8 cellular contexts compared by ENCODE assay signal in genomic region chr19:9818175-9818733, GRCh38. TPM values are rescaled to one million over a fixed set of nuclear protein-coding genes. Genes with fewer than 3 reads are reported as not detected.
DNase-seq lines count a peak whose midpoint lies in the region; ATAC-seq and TF ChIP-seq lines count a peak whose summit lies in the region.

No MANE protein-coding gene starts in this region.

- peak in 1 of 3 donors; percentile 12 for DNase-seq in CD4-positive, CD25-positive, alpha-beta regulatory T cell
- no peak for DNase-seq in MM.1S
- peak in 1 of 10 donors; percentile 9 for DNase-seq in dorsolateral prefrontal cortex
- DNase-seq in DMS 273 treated with DMSO at 0.1 percent for 48 hours (lab: John Stamatoyannopoulos, UW): no peak
- no peak for DNase-seq in left colon

- peak overlapping the region; percentile 85 for H3K4me2 ChIP-seq in MM.1S (ENCODE audit: low read depth, low read length)

- peaks cover 16% of the 10 kb centered on the region for H3K4me1 ChIP-seq in CD4-positive, CD25-positive, alpha-beta regulatory T cell (ENCODE audit: control insufficient read depth, insufficient read depth, low read length, poor library complexity, severe bottlenecking)
- peaks cover 20% of the 10 kb centered on the region for H3K4me1 ChIP-seq in MM.1S (ENCODE audit: low read length)

- H3K27ac ChIP-seq in CD4-positive, CD25-positive, alpha-beta regulatory T cell (ENCODE audit: insufficient read depth, low read length, poor library complexity, severe bottlenecking): peak overlapping the region; percentile 99
- H3K27ac ChIP-seq in MM.1S (ENCODE audit: low read length): peak overlapping the region; percentile 83; the same call in 1 of the 2 replicates
- peak overlapping the region; percentile 24 to 98 (median 92) for H3K27ac ChIP-seq in dorsolateral prefrontal cortex

- no peaks in the 10 kb centered on the region for H4K20me1 ChIP-seq in MM.1S (ENCODE audit: insufficient read depth, low read length)

- H3K9me3 Mint-ChIP-seq in CD4-positive, CD25-positive, alpha-beta regulatory T cell: peaks cover 0 to 2% (median 0%) of the 10 kb centered on the region in 7 donors
- peaks cover 11% of the 10 kb centered on the region for H3K9me3 Mint-ChIP-seq in nephron

- H3K9me3 ChIP-seq in CD4-positive, CD25-positive, alpha-beta regulatory T cell (ENCODE audit: control insufficient read depth in 2 of 2, low read length in 2 of 2): no peaks in the 10 kb centered on the region
- no peaks in the 10 kb centered on the region for H3K9me3 ChIP-seq in MM.1S (replicated peaks; ENCODE audit: insufficient read depth, low read length)

- H3K4me3 Mint-ChIP-seq in CD4-positive, CD25-positive, alpha-beta regulatory T cell: peak overlapping the region; percentile 91 to 95 (median 93)
- H3K4me3 Mint-ChIP-seq in nephron: peak overlapping the region; percentile 95 to 97 (median 95)

- H3K27me3 ChIP-seq in CD4-positive, CD25-positive, alpha-beta regulatory T cell (ENCODE audit: control insufficient read depth, insufficient read depth, low read length): no peaks in the 10 kb centered on the region
- H3K27me3 ChIP-seq in MM.1S (replicated peaks; ENCODE audit: insufficient read depth, low read length): no peaks in the 10 kb centered on the region
- no peaks in the 10 kb centered on the region for H3K27me3 ChIP-seq in dorsolateral prefrontal cortex

- no peaks in the 10 kb centered on the region for H3K36me3 ChIP-seq in CD4-positive, CD25-positive, alpha-beta regulatory T cell (ENCODE audit: control insufficient read depth, insufficient read depth, low read length)
- no peaks in the 10 kb centered on the region for H3K36me3 ChIP-seq in MM.1S (replicated peaks; ENCODE audit: insufficient read depth, low read length)

- no peaks in the 10 kb centered on the region for H3K9me2 ChIP-seq in MM.1S (replicated peaks; ENCODE audit: insufficient read depth, low read length)

- H3K4me1 Mint-ChIP-seq in CD4-positive, CD25-positive, alpha-beta regulatory T cell: peaks cover 10 to 42% (median 20%) of the 10 kb centered on the region in 4 donors
- peaks cover 24% of the 10 kb centered on the region for H3K4me1 Mint-ChIP-seq in nephron

- TF ChIP-seq CTCF in MM.1S (IDR thresholded peaks at IDR 0.05; ENCODE audit: low read length) (no peak), dorsolateral prefrontal cortex (IDR thresholded peaks at IDR 0.05 in 54 of 56, conservative IDR thresholded peaks at IDR 0.05 in 2 of 56; ENCODE audit: low read depth in 1 of 56, partially characterized antibody in 56 of 56) (no peak), nephron (IDR thresholded peaks at IDR 0.05; ENCODE audit: unreplicated experiment in 3 of 3) (no peak)

- peaks cover 42% of the 10 kb centered on the region for H3K79me2 ChIP-seq in MM.1S (ENCODE audit: low read length)

- H3K36me3 Mint-ChIP-seq in CD4-positive, CD25-positive, alpha-beta regulatory T cell: peaks cover 18% of the 10 kb centered on the region
- peaks cover 35% of the 10 kb centered on the region for H3K36me3 Mint-ChIP-seq in nephron (ENCODE audit: low read depth)

- peaks cover 5% of the 10 kb centered on the region; the same call in 1 of the 2 replicates for H3F3A ChIP-seq in MM.1S (ENCODE audit: insufficient read depth, low read length)

- peak overlapping the region; percentile 67 for H3K4me3 ChIP-seq in CD4-positive, CD25-positive, alpha-beta regulatory T cell (ENCODE audit: low read depth, low read length)
- H3K4me3 ChIP-seq in MM.1S (ENCODE audit: low read length): peak overlapping the region; percentile 99
- peak overlapping the region; percentile 80 to 100 (median 96) for H3K4me3 ChIP-seq in dorsolateral prefrontal cortex

- no peak for ATAC-seq in CD4-positive, CD25-positive, alpha-beta regulatory T cell (ENCODE audit: low read depth in 2 of 2)
- ATAC-seq in GM18867 (IDR thresholded peaks at IDR 0.05; ENCODE audit: unreplicated experiment) (no peak), HG03354 (IDR thresholded peaks at IDR 0.05; ENCODE audit: poor library complexity, severe bottlenecking, unreplicated experiment) (no peak), left colon (no peak)

- H3K27ac Mint-ChIP-seq in CD4-positive, CD25-positive, alpha-beta regulatory T cell: peak overlapping the region; percentile 93 to 95 (median 95)
- H3K27ac Mint-ChIP-seq in nephron: peak overlapping the region; percentile 79 to 96 (median 93)

- peak overlapping the region; percentile 92 for H2AFZ ChIP-seq in MM.1S (ENCODE audit: low read length)

- intact Hi-C loops in dorsolateral prefrontal cortex (cut with DNase I) (no loop called here), left colon (cut with DNase I, micrococcal nuclease) (no loop called here)

- H3K9ac ChIP-seq in MM.1S (ENCODE audit: low read length): peak overlapping the region; percentile 94

- H3K27me3 Mint-ChIP-seq in CD4-positive, CD25-positive, alpha-beta regulatory T cell: no peaks in the 10 kb centered on the region
- no peaks in the 10 kb centered on the region for H3K27me3 Mint-ChIP-seq in nephron (ENCODE audit: low read depth)

RNA-seq across cellular contexts. Expression of gene FBXL12, which starts 0.6 kb away (rescaled TPM):
- 34.8 TPM for total RNA-seq in CD4-positive, CD25-positive, alpha-beta regulatory T cell
- polyA plus RNA-seq in CD4-positive, CD25-positive, alpha-beta regulatory T cell: 10 to 100 TPM in 1 of 4 donors, 1 to 10 TPM in 3; 7.8 to 15.9 (median 9.5) TPM
- 10 to 100 TPM; 10.8 to 26.2 (median 17.7) TPM for total RNA-seq in dorsolateral prefrontal cortex
- total RNA-seq in left colon: 10 to 100 TPM; 26.5 to 31.1 TPM

RNA-seq across cellular contexts. Expression of gene UBL5, which starts 9.5 kb away (rescaled TPM):
- total RNA-seq in CD4-positive, CD25-positive, alpha-beta regulatory T cell: 234 TPM
- 100 to 1,000 TPM; 786 to 952 (median 832) TPM for polyA plus RNA-seq in CD4-positive, CD25-positive, alpha-beta regulatory T cell
- 100 to 1,000 TPM; 172 to 365 (median 275) TPM for total RNA-seq in dorsolateral prefrontal cortex
- total RNA-seq in left colon: 100 to 1,000 TPM; 280 to 315 TPM

RNA-seq across cellular contexts. Expression of gene PIN1, which starts 16.9 kb away (rescaled TPM):
- 72.0 TPM for total RNA-seq in CD4-positive, CD25-positive, alpha-beta regulatory T cell
- 100 to 1,000 TPM in 3 of 4 donors, 10 to 100 TPM in 1; 87.9 to 135 (median 113) TPM for polyA plus RNA-seq in CD4-positive, CD25-positive, alpha-beta regulatory T cell
- total RNA-seq in dorsolateral prefrontal cortex (100 to 1,000 TPM; 108 to 307 (median 215) TPM), left colon (10 to 100 TPM; 44.3 to 48.2 TPM)

RNA-seq across cellular contexts. Expression of gene ZNF846, which starts 49.7 kb away (rescaled TPM):
- total RNA-seq in CD4-positive, CD25-positive, alpha-beta regulatory T cell: 8.4 TPM
- polyA plus RNA-seq in CD4-positive, CD25-positive, alpha-beta regulatory T cell: 1 to 10 TPM; 3.6 to 6.4 (median 3.9) TPM
- 10 to 100 TPM; 22.4 to 55.4 (median 33.7) TPM for total RNA-seq in dorsolateral prefrontal cortex
- total RNA-seq in left colon: 10 to 100 TPM; 10.2 to 11.9 TPM
